In the genomic region with DNA sequence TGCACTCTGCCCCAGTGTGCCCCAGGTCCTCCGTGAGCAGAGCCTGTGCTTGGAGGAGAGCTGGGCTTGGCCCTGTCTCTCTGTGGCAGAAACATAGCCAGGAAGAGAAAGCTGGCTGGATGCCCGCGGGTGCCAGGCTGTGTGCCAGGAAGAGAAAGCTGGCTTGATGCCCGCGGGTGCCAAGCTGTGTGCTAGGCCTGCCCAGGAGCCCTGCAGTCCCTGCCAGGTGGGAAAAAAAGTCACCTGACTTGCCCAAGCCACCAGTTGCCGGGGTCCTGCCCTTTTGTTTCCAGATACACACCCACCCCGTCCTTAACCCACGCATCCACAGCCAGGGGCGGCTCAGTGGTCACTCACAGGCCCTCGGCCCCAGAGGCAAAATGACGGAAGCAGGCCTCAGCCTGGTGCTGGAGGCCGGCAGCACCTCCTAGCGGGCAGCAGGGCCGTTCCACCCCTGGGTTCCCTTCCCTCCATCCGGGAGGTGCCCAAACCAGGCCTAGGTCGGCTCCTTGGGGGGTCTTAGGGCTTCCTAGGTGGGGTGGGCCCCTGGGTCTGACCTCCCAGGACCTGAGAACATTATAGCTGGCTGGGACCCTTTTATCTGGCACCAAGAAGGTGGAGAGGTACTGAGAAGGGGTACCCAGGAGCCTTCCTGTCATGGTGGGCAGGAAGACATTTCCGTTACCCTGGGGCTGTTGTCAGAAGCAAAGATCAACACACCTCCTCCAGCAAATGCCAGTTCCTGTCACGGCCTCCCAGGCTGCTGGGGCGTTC, we compare ENCODE assay signal across 8 cellular contexts. TPM values are rescaled to one million over a fixed set of nuclear protein-coding genes. Genes with fewer than 3 reads are reported as not detected.
DNase-seq lines count a peak whose midpoint lies in the region; ATAC-seq, FAIRE-seq and TF ChIP-seq lines count a peak whose summit lies in the region.

No MANE protein-coding gene starts in this region.

- CTCF ChIA-PET in activated CD8-positive, alpha-beta T cell treated with anti-CD3 and anti-CD28 coated beads, Interleukin-2, amount 10 ng/mL, durations not matched to agents 7 days and 5 days (lab: Charles Lee) = interaction anchor here (1.0 to 8.1 kb wide), 8 partner anchors 15 to 111 kb away, joined by 3 to 74 read pairs (median 7); no protein-coding TSS in a partner anchor

- H3K27ac Mint-ChIP-seq in activated CD8-positive, alpha-beta T cell treated with anti-CD3 and anti-CD28 coated beads, Interleukin-2, amount 10 ng/mL, durations not matched to agents 7 days and 5 days = peak overlapping the region; percentile 80

- POLR2A ChIA-PET in activated CD8-positive, alpha-beta T cell treated with anti-CD3 and anti-CD28 coated beads, Interleukin-2, amount 10 ng/mL, durations not matched to agents 7 days and 5 days (lab: Charles Lee) = interaction anchor here (0.9 to 4.8 kb wide), 6 partner anchors 10 to 110 kb away, joined by 3 to 57 read pairs (median 7); partner anchors contain the start of genes ITGB2 and UBE2G2

- no peaks in the 10 kb centered on the region for H3K27me3 Mint-ChIP-seq in activated CD8-positive, alpha-beta T cell treated with anti-CD3 and anti-CD28 coated beads, Interleukin-2, amount 10 ng/mL, durations not matched to agents 7 days and 5 days (ENCODE audit: low read depth)

- peaks cover 49% of the 10 kb centered on the region for H3K36me3 Mint-ChIP-seq in activated CD8-positive, alpha-beta T cell treated with anti-CD3 and anti-CD28 coated beads, Interleukin-2, amount 10 ng/mL, durations not matched to agents 7 days and 5 days (ENCODE audit: low read depth)

- no peak overlapping the region for H3K4me3 ChIP-seq in epithelial cell of esophagus (ENCODE audit: low read length)

- DNase-seq in GM12891 (ENCODE audit: insufficient read length, low spot score) = peak; percentile 79
- DNase-seq in NCI-H2107 treated with DMSO at 0.1 percent for 48 hours (lab: John Stamatoyannopoulos, UW; ENCODE audit: unreplicated experiment) = peak; percentile 27
- DNase-seq in activated CD8-positive, alpha-beta T cell treated with anti-CD3 and anti-CD28 coated beads, Interleukin-2, amount 10 ng/mL, durations not matched to agents 7 days and 5 days = peak; percentile 79
- peak; percentile 69 for DNase-seq in epithelial cell of esophagus (ENCODE audit: low read depth)
- peak; percentile 37 for DNase-seq in omental fat pad (ENCODE audit: low spot score)

- H3K9me3 Mint-ChIP-seq in activated CD8-positive, alpha-beta T cell treated with anti-CD3 and anti-CD28 coated beads, Interleukin-2, amount 10 ng/mL, durations not matched to agents 7 days and 5 days (ENCODE audit: insufficient read depth) = no peaks in the 10 kb centered on the region

- no peak for TF ChIP-seq POLR2A in GM12891 (IDR thresholded peaks at IDR 0.05; ENCODE audit: low read depth, low read length)

- peaks cover 80% of the 10 kb centered on the region for H3K4me1 Mint-ChIP-seq in activated CD8-positive, alpha-beta T cell treated with anti-CD3 and anti-CD28 coated beads, Interleukin-2, amount 10 ng/mL, durations not matched to agents 7 days and 5 days (ENCODE audit: low read depth)

- peak overlapping the region; percentile 73 for H3K4me3 Mint-ChIP-seq in activated CD8-positive, alpha-beta T cell treated with anti-CD3 and anti-CD28 coated beads, Interleukin-2, amount 10 ng/mL, durations not matched to agents 7 days and 5 days

- TF ChIP-seq CTCF in epithelial cell of esophagus (IDR thresholded peaks at IDR 0.05; ENCODE audit: insufficient read depth, low read depth, low read length, missing control alignments) (peak; percentile 52), omental fat pad (IDR thresholded peaks at IDR 0.05) (no peak)

- peak; percentile 66 for ATAC-seq in activated CD8-positive, alpha-beta T cell treated with anti-CD3 and anti-CD28 coated beads, Interleukin-2, amount 10 ng/mL, durations not matched to agents 7 days and 5 days
- ATAC-seq in omental fat pad (ENCODE audit: low FRiP score) = peak; percentile 17
- ATAC-seq in GM21367 (IDR thresholded peaks at IDR 0.05; ENCODE audit: unreplicated experiment) = no peak
- ATAC-seq in HG03442 (IDR thresholded peaks at IDR 0.05; ENCODE audit: unreplicated experiment) = no peak
- no peak for ATAC-seq in HG03571 (IDR thresholded peaks at IDR 0.05; ENCODE audit: unreplicated experiment)

- peak; percentile 90 for FAIRE-seq in GM12891 (lab: Jason Lieb, UNC)

TF ChIP-seq in GM12891, 5 proteins besides CTCF, POLR2A, EP300 and RAD21:
- TF ChIP-seq TAF1 (IDR thresholded peaks at IDR 0.05; ENCODE audit: low read depth, low read length) (no peak), SPI1 (IDR thresholded peaks at IDR 0.05; ENCODE audit: low read depth, low read length) (no peak), PAX5 (IDR thresholded peaks at IDR 0.05; ENCODE audit: insufficient read depth, low read length, severe bottlenecking) (no peak)

RNA-seq across cellular contexts. Expression of gene ITGB2, which starts 9.1 kb away (rescaled TPM):
- polyA plus RNA-seq in GM12891 (2012; ENCODE audit: low read depth, missing spikeins) = 62.1 TPM
- total RNA-seq in activated CD8-positive, alpha-beta T cell treated with anti-CD3 and anti-CD28 coated beads, Interleukin-2, amount 10 ng/mL, durations not matched to agents 7 days and 5 days = 100 to 1,000 TPM; 503 to 530 TPM
- total RNA-seq in omental fat pad = 100 to 1,000 TPM in 3 of 4 donors, 10 to 100 TPM in 1; 98.5 to 581 (median 217) TPM

RNA-seq across cellular contexts. Expression of gene SLX9, which starts 28.3 kb away (rescaled TPM):
- 28.2 TPM for polyA plus RNA-seq in GM12891 (2012; ENCODE audit: low read depth, missing spikeins)
- 10 to 100 TPM; 56.6 to 60.4 TPM for total RNA-seq in activated CD8-positive, alpha-beta T cell treated with anti-CD3 and anti-CD28 coated beads, Interleukin-2, amount 10 ng/mL, durations not matched to agents 7 days and 5 days
- total RNA-seq in omental fat pad = 10 to 100 TPM; 11.9 to 26.2 (median 16.1) TPM

RNA-seq across cellular contexts. Expression of gene PTTG1IP, which starts 38.1 kb away (rescaled TPM):
- polyA plus RNA-seq in GM12891 (2012; ENCODE audit: low read depth, missing spikeins) = 26.6 TPM
- total RNA-seq in activated CD8-positive, alpha-beta T cell treated with anti-CD3 and anti-CD28 coated beads, Interleukin-2, amount 10 ng/mL, durations not matched to agents 7 days and 5 days = 10 to 100 TPM; 54.9 to 55.2 TPM
- 100 to 1,000 TPM; 200 to 241 (median 214) TPM for total RNA-seq in omental fat pad

Comparison
In these comparisons a context has a peak if more than half of its experiments do, and no peak if none do; other contexts are left out.
1. DNase-seq: peak in every context shown above with its lines; median percentile 79 in GM12891; 79 in activated CD8-positive, alpha-beta T cell treated with anti-CD3 and anti-CD28 coated beads, Interleukin-2, amount 10 ng/mL, durations not matched to agents 7 days and 5 days; 69 in epithelial cell of esophagus; 37 in omental fat pad; 27 in NCI-H2107 treated with DMSO at 0.1 percent for 48 hours.
2. ATAC-seq: peak in activated CD8-positive, alpha-beta T cell treated with anti-CD3 and anti-CD28 coated beads, Interleukin-2, amount 10 ng/mL, durations not matched to agents 7 days and 5 days (single experiment) and omental fat pad (single experiment); none in GM21367 (single experiment), HG03442 (single experiment) and HG03571 (single experiment).